Comparison of ENCODE assay signal across 1 cellular context in genomic region chr19:5703819-5704818, GRCh38.
TF ChIP-seq lines count a peak whose summit lies in the region.

No MANE protein-coding gene starts in this region.

TF ChIP-seq in IMR-90, 13 proteins besides CTCF, POLR2A, EP300 and RAD21:
- TF ChIP-seq CEBPB (IDR thresholded peaks at IDR 0.05; ENCODE audit: low read depth, low read length): no peak
- no peak for TF ChIP-seq CHD1 (IDR thresholded peaks at IDR 0.05; ENCODE audit: low read depth, low read length)
- TF ChIP-seq FOS (IDR thresholded peaks at IDR 0.05; ENCODE audit: low read depth, low read length): no peak
- no peak for TF ChIP-seq MXI1 (IDR thresholded peaks at IDR 0.05; ENCODE audit: borderline replicate concordance, low read depth, low read length)
TF ChIP-seq in IMR-90: peak in this region for 0.
